2 cellular contexts compared by ENCODE assay signal in the genomic region with DNA sequence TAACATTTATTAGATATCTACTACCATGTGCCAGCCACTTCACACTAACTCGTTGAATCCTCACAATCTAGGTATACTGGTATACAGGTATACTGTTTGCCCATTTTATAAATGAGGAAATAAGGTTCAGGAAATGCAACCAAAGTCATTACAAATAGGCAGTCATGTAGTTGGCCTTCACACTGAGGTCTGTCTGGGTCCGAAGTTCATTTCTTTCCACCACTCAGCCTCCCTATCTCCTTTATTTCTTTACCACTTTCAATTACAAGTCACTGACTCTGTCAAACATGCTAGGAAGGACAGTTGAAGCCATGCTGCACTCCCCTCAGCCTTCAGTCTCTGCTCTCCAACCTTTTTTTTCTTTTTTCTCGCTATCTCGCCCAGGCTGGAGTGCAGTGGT.
TF ChIP-seq lines count a peak whose summit lies in the region.

No MANE protein-coding gene starts in this region.

TF ChIP-seq in GM23338, 12 proteins besides CTCF, POLR2A, EP300 and RAD21 (continues in another document):
- TF ChIP-seq CREB1 (CRISPR knock-in tag; IDR thresholded peaks at IDR 0.05; ENCODE audit: low read depth) (no peak), NANOG (IDR thresholded peaks at IDR 0.05; ENCODE audit: borderline replicate concordance) (no peak), JUNB (IDR thresholded peaks at IDR 0.05; ENCODE audit: unreplicated experiment) (no peak), EZH2 (IDR thresholded peaks at IDR 0.05; ENCODE audit: low read depth, unreplicated experiment) (no peak), EZH2phosphoT487 (IDR thresholded peaks at IDR 0.05; ENCODE audit: unreplicated experiment) (no peak), STAT1 (IDR thresholded peaks at IDR 0.05; ENCODE audit: unreplicated experiment) (no peak), ZNF114 (CRISPR knock-in tag; IDR thresholded peaks at IDR 0.05) (no peak), ETS1 (IDR thresholded peaks at IDR 0.05) (no peak), ZNF331 (CRISPR knock-in tag; IDR thresholded peaks at IDR 0.05; ENCODE audit: low read depth) (no peak)
- TF ChIP-seq, protein P1, sequence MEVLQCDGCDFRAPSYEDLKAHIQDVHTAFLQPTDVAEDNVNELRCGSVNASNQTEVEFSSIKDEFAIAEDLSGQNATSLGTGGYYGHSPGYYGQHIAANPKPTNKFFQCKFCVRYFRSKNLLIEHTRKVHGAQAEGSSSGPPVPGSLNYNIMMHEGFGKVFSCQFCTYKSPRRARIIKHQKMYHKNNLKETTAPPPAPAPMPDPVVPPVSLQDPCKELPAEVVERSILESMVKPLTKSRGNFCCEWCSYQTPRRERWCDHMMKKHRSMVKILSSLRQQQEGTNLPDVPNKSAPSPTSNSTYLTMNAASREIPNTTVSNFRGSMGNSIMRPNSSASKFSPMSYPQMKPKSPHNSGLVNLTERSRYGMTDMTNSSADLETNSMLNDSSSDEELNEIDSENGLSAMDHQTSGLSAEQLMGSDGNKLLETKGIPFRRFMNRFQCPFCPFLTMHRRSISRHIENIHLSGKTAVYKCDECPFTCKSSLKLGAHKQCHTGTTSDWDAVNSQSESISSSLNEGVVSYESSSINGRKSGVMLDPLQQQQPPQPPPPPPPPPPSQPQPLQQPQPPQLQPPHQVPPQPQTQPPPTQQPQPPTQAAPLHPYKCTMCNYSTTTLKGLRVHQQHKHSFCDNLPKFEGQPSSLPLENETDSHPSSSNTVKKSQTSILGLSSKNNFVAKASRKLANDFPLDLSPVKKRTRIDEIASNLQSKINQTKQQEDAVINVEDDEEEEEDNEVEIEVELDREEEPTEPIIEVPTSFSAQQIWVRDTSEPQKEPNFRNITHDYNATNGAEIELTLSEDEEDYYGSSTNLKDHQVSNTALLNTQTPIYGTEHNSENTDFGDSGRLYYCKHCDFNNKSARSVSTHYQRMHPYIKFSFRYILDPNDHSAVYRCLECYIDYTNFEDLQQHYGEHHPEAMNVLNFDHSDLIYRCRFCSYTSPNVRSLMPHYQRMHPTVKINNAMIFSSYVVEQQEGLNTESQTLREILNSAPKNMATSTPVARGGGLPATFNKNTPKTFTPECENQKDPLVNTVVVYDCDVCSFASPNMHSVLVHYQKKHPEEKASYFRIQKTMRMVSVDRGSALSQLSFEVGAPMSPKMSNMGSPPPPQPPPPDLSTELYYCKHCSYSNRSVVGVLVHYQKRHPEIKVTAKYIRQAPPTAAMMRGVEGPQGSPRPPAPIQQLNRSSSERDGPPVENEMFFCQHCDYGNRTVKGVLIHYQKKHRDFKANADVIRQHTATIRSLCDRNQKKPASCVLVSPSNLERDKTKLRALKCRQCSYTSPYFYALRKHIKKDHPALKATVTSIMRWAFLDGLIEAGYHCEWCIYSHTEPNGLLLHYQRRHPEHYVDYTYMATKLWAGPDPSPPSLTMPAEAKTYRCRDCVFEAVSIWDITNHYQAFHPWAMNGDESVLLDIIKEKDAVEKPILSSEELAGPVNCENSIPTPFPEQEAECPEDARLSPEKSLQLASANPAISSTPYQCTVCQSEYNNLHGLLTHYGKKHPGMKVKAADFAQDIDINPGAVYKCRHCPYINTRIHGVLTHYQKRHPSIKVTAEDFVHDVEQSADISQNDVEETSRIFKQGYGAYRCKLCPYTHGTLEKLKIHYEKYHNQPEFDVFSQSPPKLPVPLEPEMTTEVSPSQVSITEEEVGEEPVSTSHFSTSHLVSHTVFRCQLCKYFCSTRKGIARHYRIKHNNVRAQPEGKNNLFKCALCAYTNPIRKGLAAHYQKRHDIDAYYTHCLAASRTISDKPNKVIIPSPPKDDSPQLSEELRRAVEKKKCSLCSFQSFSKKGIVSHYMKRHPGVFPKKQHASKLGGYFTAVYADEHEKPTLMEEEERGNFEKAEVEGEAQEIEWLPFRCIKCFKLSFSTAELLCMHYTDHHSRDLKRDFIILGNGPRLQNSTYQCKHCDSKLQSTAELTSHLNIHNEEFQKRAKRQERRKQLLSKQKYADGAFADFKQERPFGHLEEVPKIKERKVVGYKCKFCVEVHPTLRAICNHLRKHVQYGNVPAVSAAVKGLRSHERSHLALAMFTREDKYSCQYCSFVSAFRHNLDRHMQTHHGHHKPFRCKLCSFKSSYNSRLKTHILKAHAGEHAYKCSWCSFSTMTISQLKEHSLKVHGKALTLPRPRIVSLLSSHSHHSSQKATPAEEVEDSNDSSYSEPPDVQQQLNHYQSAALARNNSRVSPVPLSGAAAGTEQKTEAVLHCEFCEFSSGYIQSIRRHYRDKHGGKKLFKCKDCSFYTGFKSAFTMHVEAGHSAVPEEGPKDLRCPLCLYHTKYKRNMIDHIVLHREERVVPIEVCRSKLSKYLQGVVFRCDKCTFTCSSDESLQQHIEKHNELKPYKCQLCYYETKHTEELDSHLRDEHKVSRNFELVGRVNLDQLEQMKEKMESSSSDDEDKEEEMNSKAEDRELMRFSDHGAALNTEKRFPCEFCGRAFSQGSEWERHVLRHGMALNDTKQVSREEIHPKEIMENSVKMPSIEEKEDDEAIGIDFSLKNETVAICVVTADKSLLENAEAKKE (CRISPR knock-in tag; IDR thresholded peaks at IDR 0.05), result no peak

TF ChIP-seq in H1, 55 proteins besides CTCF, POLR2A, EP300 and RAD21:
- TF ChIP-seq E2F6 (IDR thresholded peaks at IDR 0.05) (no peak), CHD1 (IDR thresholded peaks at IDR 0.05; ENCODE audit: low read depth, low read length) (no peak), PHF8 (conservative IDR thresholded peaks at IDR 0.05; ENCODE audit: low read depth, low read length) (no peak), HDAC6 (IDR thresholded peaks at IDR 0.05; ENCODE audit: low read depth, low read length) (no peak), EGR1 (IDR thresholded peaks at IDR 0.05; ENCODE audit: borderline replicate concordance, low read depth, low read length) (no peak), KDM5A (IDR thresholded peaks at IDR 0.05; ENCODE audit: low read length) (no peak), JUND (IDR thresholded peaks at IDR 0.05; ENCODE audit: low read length) (no peak), EZH2 (IDR thresholded peaks at IDR 0.05; ENCODE audit: low read depth, low read length, severe bottlenecking) (no peak)
